Comparison of ENCODE assay signal across 17 cellular contexts in genomic region chr7:98086231-98086855, GRCh38. TPM values are rescaled to one million over a fixed set of nuclear protein-coding genes. Genes with fewer than 3 reads are reported as not detected.
DNase-seq lines count a peak whose midpoint lies in the region; ATAC-seq and TF ChIP-seq lines count a peak whose summit lies in the region.
"Had no signal": no experiment of that assay in that cellular context is flagged by ENCODE, and none has a peak within 500 bp of the region (broad histone marks: within the 10 kb centered on the region; RNA-seq: fewer than 3 reads in every experiment).

No MANE protein-coding gene starts in this region.

- H3K4me1 ChIP-seq in Peyer's patch: peaks cover 0 to 22% (median 0%) of the 10 kb centered on the region in 4 donors
- H3K4me1 ChIP-seq in foreskin keratinocyte: peaks cover 5% of the 10 kb centered on the region
- H3K4me1 ChIP-seq in testis: no peaks in the 10 kb centered on the region
- no peaks in the 10 kb centered on the region for H3K4me1 ChIP-seq in left lung

- H3K4me3 Mint-ChIP-seq in naive thymus-derived CD8-positive, alpha-beta T cell: no peak overlapping the region
- H3K4me3 Mint-ChIP-seq: CD8-positive, alpha-beta T cell; H9; neural crest cell; T-cell had no signal

- H3K9me3 ChIP-seq in Peyer's patch: no peaks in the 10 kb centered on the region
- H3K9me3 ChIP-seq in testis: no peaks in the 10 kb centered on the region
- H3K9me3 ChIP-seq in left lung: no peaks in the 10 kb centered on the region

- H3K36me3 Mint-ChIP-seq in naive thymus-derived CD8-positive, alpha-beta T cell: no peaks in the 10 kb centered on the region
- H3K36me3 Mint-ChIP-seq: CD8-positive, alpha-beta T cell; T-cell had no signal

- no peak overlapping the region for H3K27ac Mint-ChIP-seq in naive thymus-derived CD8-positive, alpha-beta T cell
- H3K27ac Mint-ChIP-seq: CD8-positive, alpha-beta T cell had no signal

- peak; percentile 92 for ATAC-seq in foreskin keratinocyte
- no peak for ATAC-seq in left lung
- ATAC-seq in naive thymus-derived CD8-positive, alpha-beta T cell: no peak
- ATAC-seq in HG03439 (IDR thresholded peaks at IDR 0.05; ENCODE audit: unreplicated experiment): no peak
- ATAC-seq: CD8-positive, alpha-beta T cell; T-cell had no signal

- WGBS in testis, 2 donors: 69 to 80% methylated on average over 12 to 13 of the region's 13 CpGs

- TF ChIP-seq POLR2A in Peyer's patch (IDR thresholded peaks at IDR 0.05) (peak in 1 of 2 donors; percentile 52), testis (IDR thresholded peaks at IDR 0.05) (no peak)

- H3K9me3 Mint-ChIP-seq in naive thymus-derived CD8-positive, alpha-beta T cell: peaks cover 0 to 1% (median 0%) of the 10 kb centered on the region in 9 donors
- H3K9me3 Mint-ChIP-seq: CD8-positive, alpha-beta T cell; H9; neural crest cell; T-cell had no signal

- H3K4me1 Mint-ChIP-seq in naive thymus-derived CD8-positive, alpha-beta T cell: no peaks in the 10 kb centered on the region
- H3K4me1 Mint-ChIP-seq: neural crest cell, T-cell had no signal

- TF ChIP-seq CTCF in Peyer's patch (IDR thresholded peaks at IDR 0.05): no peak
- TF ChIP-seq CTCF in foreskin keratinocyte (conservative IDR thresholded peaks at IDR 0.05): no peak
- TF ChIP-seq CTCF in testis (IDR thresholded peaks at IDR 0.05): no peak
- no peak for TF ChIP-seq CTCF in left lung (IDR thresholded peaks at IDR 0.05)

- H3K4me3 ChIP-seq in Peyer's patch: no peak overlapping the region
- H3K4me3 ChIP-seq in testis: no peak overlapping the region
- no peak overlapping the region for H3K4me3 ChIP-seq in left lung

- no peaks in the 10 kb centered on the region for H3K36me3 ChIP-seq in Peyer's patch
- no peaks in the 10 kb centered on the region for H3K36me3 ChIP-seq in testis (ENCODE audit: low read depth, missing control alignments)
- H3K36me3 ChIP-seq in left lung: no peaks in the 10 kb centered on the region

- H3K27me3 Mint-ChIP-seq in naive thymus-derived CD8-positive, alpha-beta T cell: peaks cover 1 to 8% (median 7%) of the 10 kb centered on the region in 5 donors

- H3K27me3 ChIP-seq in Peyer's patch (no peaks in the 10 kb centered on the region), foreskin keratinocyte (no peaks in the 10 kb centered on the region), testis (no peaks in the 10 kb centered on the region), left lung (no peaks in the 10 kb centered on the region)

- intact Hi-C loops in testis (cut with DNase I; ENCODE audit: low total_unique reads) (no loop called here), left lung (cut with DNase I) (no loop called here)

- H3K27ac ChIP-seq in Peyer's patch: peak overlapping the region in 3 of 4 donors; percentile 81 to 95 (median 88)
- H3K27ac ChIP-seq in foreskin keratinocyte: peak overlapping the region; percentile 68
- no peak overlapping the region for H3K27ac ChIP-seq in testis
- H3K27ac ChIP-seq in left lung: no peak overlapping the region

- peak; percentile 22 for DNase-seq in NCI-H510A treated with DMSO at 0.1 percent for 48 hours (lab: John Stamatoyannopoulos, UW)
- DNase-seq in NCI-H510A (lab: John Stamatoyannopoulos, UW): no peak
- peak in 2 of 3 donors; percentile 93 to 95 for DNase-seq in Peyer's patch
- DNase-seq in foreskin keratinocyte: peak; percentile 75 to 88
- peak; percentile 53 for DNase-seq in testis
- no peak for DNase-seq in left lung
- no peak for DNase-seq in naive thymus-derived CD8-positive, alpha-beta T cell
- DNase-seq: activated CD4-positive, alpha-beta T cell treated with anti-CD3 and anti-CD28 coated beads for 1 hour; activated T-cell treated with anti-CD3 and anti-CD28 coated beads for 4 hours; CD8-positive, alpha-beta T cell; H9; hypothalamus; Karpas-422; NCI-H2107; T-cell had no signal

- POLR2A ChIA-PET in naive thymus-derived CD8-positive, alpha-beta T cell (lab: Charles Lee): no interaction called here

RNA-seq across cellular contexts. Expression of gene LMTK2, which starts 20.3 kb away (rescaled TPM):
- total RNA-seq in Peyer's patch (10 to 100 TPM; 23.1 to 54.0 (median 51.4) TPM), foreskin keratinocyte (13.8 and 14.2 TPM in 2 replicates), testis (10 to 100 TPM; 35.5 to 36.1 TPM), left lung (10 to 100 TPM; 25.5 to 28.2 TPM)
- polyA plus RNA-seq in foreskin keratinocyte (2.2 and 2.7 TPM in 2 replicates), testis (ENCODE audit: insufficient read depth, low read depth, low replicate concordance) (16.1 TPM)
- 10 to 100 TPM; 23.4 to 27.9 TPM for total RNA-seq in naive thymus-derived CD8-positive, alpha-beta T cell
- 1 to 10 TPM; 1.8 to 4.9 (median 3.1) TPM for polyA plus RNA-seq in naive thymus-derived CD8-positive, alpha-beta T cell

Comparison
In these comparisons a context has a peak if more than half of its experiments do, and no peak if none do; other contexts are left out.
1. DNase-seq: peak in NCI-H510A treated with DMSO at 0.1 percent for 48 hours (single experiment), Peyer's patch (2 of 3), foreskin keratinocyte (2 of 2) and testis (single experiment); none in NCI-H510A (single experiment), left lung (0 of 2) and naive thymus-derived CD8-positive, alpha-beta T cell (0 of 10).
2. H3K27ac ChIP-seq: peak in Peyer's patch (3 of 4) and foreskin keratinocyte (single experiment); none in testis (0 of 2) and left lung (0 of 2).